16 cellular contexts compared by ENCODE assay signal in the genomic region with DNA sequence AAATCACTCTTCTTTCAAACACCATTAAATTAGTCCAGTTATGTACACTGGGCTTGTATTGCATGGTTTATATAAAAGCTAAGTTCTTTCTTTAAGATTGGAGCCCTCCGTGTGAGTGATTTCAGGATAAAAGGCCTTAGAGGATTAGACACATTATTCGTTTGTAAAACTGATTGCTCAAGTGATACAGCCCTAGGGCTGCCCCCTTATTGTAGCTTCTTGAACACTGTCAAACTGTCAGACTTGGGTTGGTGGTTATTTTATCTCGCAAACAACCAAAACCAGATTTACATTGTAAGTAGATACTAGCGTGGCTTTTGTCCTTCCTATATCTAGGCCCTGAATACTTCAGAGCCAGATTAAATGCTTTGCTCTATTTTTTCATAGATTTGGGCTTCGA.
DNase-seq lines count a peak whose midpoint lies in the region; ATAC-seq and TF ChIP-seq lines count a peak whose summit lies in the region.
"Had no signal": no experiment of that assay in that cellular context is flagged by ENCODE, and none has a peak within 500 bp of the region (broad histone marks: within the 10 kb centered on the region; RNA-seq: fewer than 3 reads in every experiment).

No MANE protein-coding gene starts in this region.

- no peak for DNase-seq in heart right ventricle
- no peak for DNase-seq in Right ventricle myocardium superior
- DNase-seq in vagina (ENCODE audit: extremely low spot score in 2 of 2) = no peak
- DNase-seq in NCI-H2227 (lab: John Stamatoyannopoulos, UW; ENCODE audit: unreplicated experiment) = no peak
- DNase-seq in KG1 (lab: John Stamatoyannopoulos, UW) = no peak
- DNase-seq: activated CD4-positive, alpha-beta T cell treated with anti-CD3 and anti-CD28 coated beads for 48 hours; DMS79 treated with DMSO at 0.1 percent for 48 hours; left lung; NCI-H2029; ovary; SK-N-SH; stimulated activated CD4-positive, alpha-beta T cell treated with anti-CD3 and anti-CD28 coated beads, Interleukin-15, amount 100 ng/mL, for 24 hours had no signal

- H3K9me3 Mint-ChIP-seq in activated T-helper 17 cell treated with anti-CD3 and anti-CD28 coated beads, Interleukin-2, amount 50 U/mL, for 72 hours = peaks cover 4% of the 10 kb centered on the region
- H3K9me3 Mint-ChIP-seq: activated naive CD4-positive, alpha-beta T cell treated with anti-CD3 and anti-CD28 coated beads, Interleukin-2, amount 50 U/mL, for 24 hours had no signal

- H3K27ac Mint-ChIP-seq in activated T-helper 17 cell treated with anti-CD3 and anti-CD28 coated beads, Interleukin-2, amount 50 U/mL, for 72 hours = peak overlapping the region; percentile 79

- no peaks in the 10 kb centered on the region for H3K27me3 Mint-ChIP-seq in activated T-helper 17 cell treated with anti-CD3 and anti-CD28 coated beads, Interleukin-2, amount 50 U/mL, for 72 hours
- H3K27me3 Mint-ChIP-seq: activated naive CD4-positive, alpha-beta T cell treated with anti-CD3 and anti-CD28 coated beads, Interleukin-2, amount 50 U/mL, for 24 hours had no signal

- H3K36me3 ChIP-seq in heart right ventricle (peaks cover 0 to 11% (median 0%) of the 10 kb centered on the region in 9 donors), mesodermal cell (ENCODE audit: control insufficient read depth, insufficient read depth, low read length) (peaks cover 16% of the 10 kb centered on the region), vagina (no peaks in the 10 kb centered on the region)
- H3K36me3 ChIP-seq: left lung, ovary had no signal

- H3K27me3 ChIP-seq in heart right ventricle = no peaks in the 10 kb centered on the region
- H3K27me3 ChIP-seq in vagina = no peaks in the 10 kb centered on the region
- H3K27me3 ChIP-seq: left lung, ovary had no signal

- ATAC-seq in heart right ventricle (no peak), Right ventricle myocardium superior (ENCODE audit: poor library complexity) (no peak), HG03342 (IDR thresholded peaks at IDR 0.05; ENCODE audit: unreplicated experiment) (no peak)
- peak; percentile 11 for ATAC-seq in activated T-helper 17 cell treated with anti-CD3 and anti-CD28 coated beads, Interleukin-2, amount 50 U/mL, for 72 hours (replicated peaks)
- ATAC-seq: left lung had no signal

- intact Hi-C loops in heart right ventricle (cut with DNase I) = no loop called here
- intact Hi-C loops in Right ventricle myocardium superior (cut with DNase I) = no loop called here
- intact Hi-C loops in vagina (cut with DNase I) = no loop called here

- peaks cover 63% of the 10 kb centered on the region for H3K36me3 Mint-ChIP-seq in activated T-helper 17 cell treated with anti-CD3 and anti-CD28 coated beads, Interleukin-2, amount 50 U/mL, for 72 hours (ENCODE audit: low read depth)

- H3K9me3 ChIP-seq in heart right ventricle (no peaks in the 10 kb centered on the region), mesodermal cell (ENCODE audit: control insufficient read depth, low read length) (no peaks in the 10 kb centered on the region), vagina (no peaks in the 10 kb centered on the region)
- H3K9me3 ChIP-seq: left lung, ovary, SK-N-SH had no signal

- no peak for TF ChIP-seq POLR2A in vagina (IDR thresholded peaks at IDR 0.05)

- H3K27ac ChIP-seq in heart right ventricle (peak overlapping the region in 8 of 10 donors; percentile 30 to 70 (median 55)), mesodermal cell (ENCODE audit: low read depth, low read length, severe bottlenecking) (peak overlapping the region; percentile 2), vagina (peak overlapping the region; percentile 35)
- H3K27ac ChIP-seq: left lung, ovary had no signal

- H3K4me3 Mint-ChIP-seq in activated T-helper 17 cell treated with anti-CD3 and anti-CD28 coated beads, Interleukin-2, amount 50 U/mL, for 72 hours = peak overlapping the region; percentile 63
- H3K4me3 Mint-ChIP-seq: activated naive CD4-positive, alpha-beta T cell treated with anti-CD3 and anti-CD28 coated beads, Interleukin-2, amount 50 U/mL, for 24 hours had no signal

- H3K4me1 ChIP-seq in heart right ventricle = peaks cover 2 to 57% (median 31%) of the 10 kb centered on the region in 9 donors
- H3K4me1 ChIP-seq in mesodermal cell (ENCODE audit: control insufficient read depth, insufficient read depth, low read length, poor library complexity, severe bottlenecking) = peaks cover 6% of the 10 kb centered on the region
- H3K4me1 ChIP-seq in vagina = peaks cover 8% of the 10 kb centered on the region

- 65 to 67% methylated on average over 5 of the region's 5 CpGs for WGBS in heart right ventricle, 2 donors
- 84 to 94% methylated on average over 4 of the region's 5 CpGs for WGBS in mesodermal cell (ENCODE audit: insufficient coverage in 2 of 2), 2 experiments

- no peak for TF ChIP-seq CTCF in heart right ventricle (IDR thresholded peaks at IDR 0.05)
- TF ChIP-seq CTCF in vagina (IDR thresholded peaks at IDR 0.05) = no peak

- H3K4me3 ChIP-seq in heart right ventricle (no peak overlapping the region), mesodermal cell (ENCODE audit: extremely low read depth, insufficient read depth, low read length, poor library complexity, severe bottlenecking) (no peak overlapping the region), vagina (no peak overlapping the region)
- H3K4me3 ChIP-seq: left lung, ovary had no signal

- H3K4me1 Mint-ChIP-seq in activated T-helper 17 cell treated with anti-CD3 and anti-CD28 coated beads, Interleukin-2, amount 50 U/mL, for 72 hours = peaks cover 54% of the 10 kb centered on the region

Comparison
In these comparisons a context has a peak if more than half of its experiments do, and no peak if none do; other contexts are left out.
1. H3K27ac ChIP-seq: peak in every context shown above with its lines; median percentile 55 in heart right ventricle; 35 in vagina; 2 in mesodermal cell.